In genomic region chr4:32042486-32042885, GRCh38 we compare ENCODE assay signal across 21 cellular contexts.
A peak's percentile ranks its signal among the peaks of the same experiment; 100 is the strongest.
DNase-seq lines count a peak whose midpoint lies in the region; ATAC-seq, FAIRE-seq and TF ChIP-seq lines count a peak whose summit lies in the region.
"Had no signal": no experiment of that assay in that cellular context is flagged by ENCODE, and none has a peak within 500 bp of the region (broad histone marks: within the 10 kb centered on the region; RNA-seq: fewer than 3 reads in every experiment).

No MANE protein-coding gene starts in this region.

- DNase-seq in HCT116 (ENCODE audit: low read depth, low spot score) (no peak), osteocyte (ENCODE audit: extremely low spot score, unreplicated experiment) (no peak), stomach (no peak), SHP77 (lab: John Stamatoyannopoulos, UW) (no peak)
- DNase-seq: CD8-positive, alpha-beta T cell; MV-4-11; NCI-H1417; NCI-H187 treated with DMSO at 0.1 percent for 48 hours; NCI-H2171 treated with DMSO at 0.1 percent for 48 hours; NCI-H446 treated with DMSO at 0.1 percent for 48 hours; NK-92 treated with Interleukin-12 subunit alpha and Interleukin-12 subunit beta, amount 100 ng/mL, for 24 hours; RPMI8226 had no signal

- no peak for TF ChIP-seq POLR2A in HCT116 (IDR thresholded peaks at IDR 0.05; ENCODE audit: borderline replicate concordance, extremely low read depth, insufficient read depth, insufficient read length)
- TF ChIP-seq POLR2A in stomach (IDR thresholded peaks at IDR 0.05): no peak

- H3K4me3 ChIP-seq in HCT116 (replicated peaks in 1 of 2; ENCODE audit: low read depth in 1 of 2, low read length in 2 of 2): no peak overlapping the region
- H3K4me3 ChIP-seq in SU-DHL-6 (ENCODE audit: insufficient read depth, low read length, poor library complexity, severe bottlenecking): no peak overlapping the region
- no peak overlapping the region for H3K4me3 ChIP-seq in stomach
- H3K4me3 ChIP-seq: GM23338, SJSA1 had no signal

- H3K4me2 ChIP-seq in HCT116 (ENCODE audit: low read length): no peak overlapping the region
- no peak overlapping the region for H3K4me2 ChIP-seq in SU-DHL-6 (ENCODE audit: low read depth, low read length, poor library complexity, severe bottlenecking)
- H3K4me2 ChIP-seq: GM23338 had no signal

- TF ChIP-seq CTCF in HCT116 (IDR thresholded peaks at IDR 0.05 in 2 of 3, conservative IDR thresholded peaks at IDR 0.05 in 1 of 3; ENCODE audit: borderline replicate concordance in 1 of 3, insufficient read depth in 1 of 3, low read depth in 2 of 3, low read length in 2 of 3): no peak
- TF ChIP-seq CTCF in SU-DHL-6 (IDR thresholded peaks at IDR 0.05; ENCODE audit: insufficient read depth, low read length, poor library complexity, severe bottlenecking): no peak
- peak; percentile 58 for TF ChIP-seq CTCF in osteocyte (IDR thresholded peaks at IDR 0.05)
- no peak for TF ChIP-seq CTCF in stomach (IDR thresholded peaks at IDR 0.05)

- intact Hi-C loops in HCT116 (cut with micrococcal nuclease): no loop called here
- intact Hi-C loops in stomach (cut with DNase I; ENCODE audit: low total_unique reads): no loop called here

- H3K27me3 ChIP-seq in HCT116 (ENCODE audit: insufficient read depth, low read length) (no peaks in the 10 kb centered on the region), SU-DHL-6 (ENCODE audit: low read length) (no peaks in the 10 kb centered on the region), stomach (no peaks in the 10 kb centered on the region)
- H3K27me3 ChIP-seq: SJSA1 had no signal

- peak; percentile 41; the same call in 1 of the 2 replicates for TF ChIP-seq RAD21 in HCT116 (IDR thresholded peaks at IDR 0.05; ENCODE audit: low read depth)

- H3K27ac ChIP-seq in HCT116 (ENCODE audit: low read depth, low read length) (no peak overlapping the region), SU-DHL-6 (ENCODE audit: low read depth, low read length) (no peak overlapping the region), stomach (no peak overlapping the region)
- H3K27ac ChIP-seq: HL-60, SJSA1 had no signal

- H3K27me3 Mint-ChIP-seq in osteocyte (ENCODE audit: unreplicated experiment): no peaks in the 10 kb centered on the region

- no peak for ATAC-seq in HCT116
- no peak for ATAC-seq in GM18873 (IDR thresholded peaks at IDR 0.05; ENCODE audit: low FRiP score, unreplicated experiment)
- no peak for ATAC-seq in HG03432 (IDR thresholded peaks at IDR 0.05; ENCODE audit: unreplicated experiment)
- ATAC-seq: CD8-positive, alpha-beta T cell; GM23338 had no signal

- no peaks in the 10 kb centered on the region for H3K9me3 ChIP-seq in HCT116 (ENCODE audit: control insufficient read depth in 1 of 2, insufficient read depth in 1 of 2, low read depth in 1 of 2, low read length in 2 of 2)
- H3K9me3 ChIP-seq in SU-DHL-6 (ENCODE audit: insufficient read depth, low read length): no peaks in the 10 kb centered on the region; the same call in 1 of the 2 replicates
- peaks cover 0 to 5% (median 0%) of the 10 kb centered on the region in 4 donors for H3K9me3 ChIP-seq in stomach
- H3K9me3 ChIP-seq: SJSA1 had no signal

- H3K27ac Mint-ChIP-seq in osteocyte (ENCODE audit: unreplicated experiment): no peak overlapping the region
- H3K27ac Mint-ChIP-seq: CD8-positive, alpha-beta T cell; GM23338 had no signal

- RAD21 ChIA-PET in HCT116 (lab: Charles Lee; ENCODE audit: low non-redundant PET in 1 of 2, low total read pairs in 2 of 2, uncharacterized antibody in 2 of 2, unreplicated experiment in 2 of 2): no interaction called here

- BruUV-seq in HCT116 (replicated peaks; lab: Mats Ljungman, UMichigan): no TSS peak

- peaks cover 6% of the 10 kb centered on the region for H3K4me1 Mint-ChIP-seq in osteocyte (ENCODE audit: unreplicated experiment)

- peak; percentile 55 for FAIRE-seq in endometrium (lab: Jason Lieb, UNC)
- FAIRE-seq: GM12892, HTR-8/SVneo had no signal

- POLR2A ChIA-PET in HCT116 (lab: Charles Lee): no interaction called here

- CTCF ChIA-PET in HCT116 (lab: Charles Lee): no interaction called here

- H2AFZ ChIP-seq in HCT116 (ENCODE audit: low read depth, low read length, poor library complexity, severe bottlenecking) (no peak overlapping the region), SU-DHL-6 (ENCODE audit: low read depth, low read length, severe bottlenecking) (peak overlapping the region; percentile 39)
- H2AFZ ChIP-seq: GM23338 had no signal

- H3K36me3 Mint-ChIP-seq in osteocyte (ENCODE audit: unreplicated experiment): no peaks in the 10 kb centered on the region
- H3K36me3 Mint-ChIP-seq: CD8-positive, alpha-beta T cell had no signal

- H3K9me3 Mint-ChIP-seq in osteocyte (ENCODE audit: unreplicated experiment): no peaks in the 10 kb centered on the region

- H3K9ac ChIP-seq in HCT116 (ENCODE audit: low read length): no peak overlapping the region
- H3K9ac ChIP-seq in SU-DHL-6 (ENCODE audit: low read length): no peak overlapping the region

- H3K79me2 ChIP-seq in HCT116 (ENCODE audit: insufficient read depth, low read length) (no peaks in the 10 kb centered on the region), SU-DHL-6 (ENCODE audit: insufficient read depth, low read length) (no peaks in the 10 kb centered on the region)

- H3K9me2 ChIP-seq in HCT116 (ENCODE audit: insufficient read depth) (no peaks in the 10 kb centered on the region), SU-DHL-6 (replicated peaks; ENCODE audit: insufficient read depth, low read length) (no peaks in the 10 kb centered on the region)

- no peaks in the 10 kb centered on the region for H4K20me1 ChIP-seq in HCT116 (ENCODE audit: insufficient read depth)
- no peaks in the 10 kb centered on the region for H4K20me1 ChIP-seq in SU-DHL-6 (ENCODE audit: low read depth, low read length)

- H3F3A ChIP-seq in SU-DHL-6 (ENCODE audit: insufficient read depth): no peaks in the 10 kb centered on the region

- no peak overlapping the region for H3K4me3 Mint-ChIP-seq in osteocyte (ENCODE audit: unreplicated experiment)
- H3K4me3 Mint-ChIP-seq: CD8-positive, alpha-beta T cell; GM23338 had no signal

- H3K4me1 ChIP-seq in HCT116 (ENCODE audit: control insufficient read depth in 1 of 2, insufficient read depth in 2 of 2, low read length in 2 of 2): no peaks in the 10 kb centered on the region
- no peaks in the 10 kb centered on the region for H3K4me1 ChIP-seq in stomach
- H3K4me1 ChIP-seq: SJSA1 had no signal

- no peak for TF ChIP-seq EP300 in stomach (IDR thresholded peaks at IDR 0.05)

- H3K36me3 ChIP-seq in HCT116 (ENCODE audit: control insufficient read depth in 1 of 2, insufficient read depth in 2 of 2, low read length in 2 of 2): no peaks in the 10 kb centered on the region
- no peaks in the 10 kb centered on the region for H3K36me3 ChIP-seq in SU-DHL-6 (ENCODE audit: low read length)
- no peaks in the 10 kb centered on the region for H3K36me3 ChIP-seq in stomach
- H3K36me3 ChIP-seq: SJSA1 had no signal

TF ChIP-seq in HCT116, 20 proteins besides CTCF, POLR2A, EP300 and RAD21:
- no peak for TF ChIP-seq SIN3A (IDR thresholded peaks at IDR 0.05; ENCODE audit: low read depth)
